In genomic region chr12:119665164-119665929, GRCh38 we compare ENCODE assay signal across 1 cellular context.
TF ChIP-seq lines count a peak whose summit lies in the region.

No MANE protein-coding gene starts in this region.

TF ChIP-seq in K562, 482 proteins besides CTCF, POLR2A, EP300 and RAD21 (continues in another document):
- TF ChIP-seq IRF9 (tag; IDR thresholded peaks at IDR 0.05) (peak; percentile 78; the same call in 1 of the 2 replicates), FOXO4 (CRISPR knock-in tag; IDR thresholded peaks at IDR 0.05) (no peak), ADNP (tag; IDR thresholded peaks at IDR 0.05) (no peak), ZEB2 (IDR thresholded peaks at IDR 0.05) (peak; percentile 82), NCOA1 (IDR thresholded peaks at IDR 0.05; ENCODE audit: low read depth) (peak; percentile 96), ZNF395 (CRISPR knock-in tag; IDR thresholded peaks at IDR 0.05) (peak; percentile 99), FOXJ2 (tag; IDR thresholded peaks at IDR 0.05) (peak; percentile 92), ERF (CRISPR knock-in tag; IDR thresholded peaks at IDR 0.05) (peak; percentile 94), TAL1 (IDR thresholded peaks at IDR 0.05) (peak; percentile 100), KAT7 (CRISPR knock-in tag; IDR thresholded peaks at IDR 0.05; ENCODE audit: borderline replicate concordance) (no peak), GATAD2B (IDR thresholded peaks at IDR 0.05; ENCODE audit: borderline replicate concordance) (peak; percentile 97), TEAD1 (CRISPR knock-in tag; IDR thresholded peaks at IDR 0.05) (peak; percentile 53 to 97; a peak in 2 of 4 replicates), ZNF133 (CRISPR knock-in tag; IDR thresholded peaks at IDR 0.05) (0 out of 2 replicates have a peak, but pooled peaks have one; percentile 16), NEUROD1 (IDR thresholded peaks at IDR 0.05; ENCODE audit: borderline replicate concordance, low read depth, low read length, partially characterized antibody) (peak; percentile 92), ARID1B (IDR thresholded peaks at IDR 0.05) (peak; percentile 100), KLF6 (CRISPR knock-in tag; IDR thresholded peaks at IDR 0.05; ENCODE audit: borderline replicate concordance) (peak; percentile 91), BACH1 (tag; IDR thresholded peaks at IDR 0.05) (peak; percentile 95), MLX (CRISPR knock-in tag; conservative IDR thresholded peaks at IDR 0.05) (no peak), BMI1 (IDR thresholded peaks at IDR 0.05; ENCODE audit: low read length) (no peak), ZNF655 (CRISPR knock-in tag; IDR thresholded peaks at IDR 0.05) (no peak), FIP1L1 (IDR thresholded peaks at IDR 0.05; ENCODE audit: low read depth, low read length, poor library complexity, severe bottlenecking) (no peak), RERE (CRISPR knock-in tag; IDR thresholded peaks at IDR 0.05; ENCODE audit: borderline replicate concordance) (no peak), SMARCE1 (IDR thresholded peaks at IDR 0.05) (peak; percentile 100), ZSCAN32 (CRISPR knock-in tag; IDR thresholded peaks at IDR 0.05) (peak; percentile 81; the same call in 1 of the 2 replicates), PML (IDR thresholded peaks at IDR 0.05; ENCODE audit: low read length) (peak; percentile 100), ZNF316 (IDR thresholded peaks at IDR 0.05) (no peak), CXXC5 (CRISPR knock-in tag; IDR thresholded peaks at IDR 0.05) (peak; percentile 90), SAFB2 (IDR thresholded peaks at IDR 0.05; ENCODE audit: borderline replicate concordance, low read depth, low read length, severe bottlenecking) (no peak), MTA1 (IDR thresholded peaks at IDR 0.05; ENCODE audit: borderline replicate concordance) (peak; percentile 93; the same call in 1 of the 2 replicates), CSDE1 (IDR thresholded peaks at IDR 0.05) (no peak), RNF2 (IDR thresholded peaks at IDR 0.05) (peak; percentile 96), CTBP1 (IDR thresholded peaks at IDR 0.05; ENCODE audit: borderline replicate concordance) (peak; percentile 95), PREB (CRISPR knock-in tag; IDR thresholded peaks at IDR 0.05) (0 out of 2 replicates have a peak, but pooled peaks have one; percentile 42), SMARCC2 (IDR thresholded peaks at IDR 0.05; ENCODE audit: low read depth) (peak; percentile 99), EHMT2 (IDR thresholded peaks at IDR 0.05) (peak; percentile 76; the same call in 1 of the 2 replicates), ZNF3 (CRISPR knock-in tag; IDR thresholded peaks at IDR 0.05) (no peak)
- TF ChIP-seq, protein P1, sequence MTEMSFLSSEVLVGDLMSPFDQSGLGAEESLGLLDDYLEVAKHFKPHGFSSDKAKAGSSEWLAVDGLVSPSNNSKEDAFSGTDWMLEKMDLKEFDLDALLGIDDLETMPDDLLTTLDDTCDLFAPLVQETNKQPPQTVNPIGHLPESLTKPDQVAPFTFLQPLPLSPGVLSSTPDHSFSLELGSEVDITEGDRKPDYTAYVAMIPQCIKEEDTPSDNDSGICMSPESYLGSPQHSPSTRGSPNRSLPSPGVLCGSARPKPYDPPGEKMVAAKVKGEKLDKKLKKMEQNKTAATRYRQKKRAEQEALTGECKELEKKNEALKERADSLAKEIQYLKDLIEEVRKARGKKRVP (CRISPR knock-in tag; IDR thresholded peaks at IDR 0.05): peak; percentile 86
- TF ChIP-seq, protein P2, sequence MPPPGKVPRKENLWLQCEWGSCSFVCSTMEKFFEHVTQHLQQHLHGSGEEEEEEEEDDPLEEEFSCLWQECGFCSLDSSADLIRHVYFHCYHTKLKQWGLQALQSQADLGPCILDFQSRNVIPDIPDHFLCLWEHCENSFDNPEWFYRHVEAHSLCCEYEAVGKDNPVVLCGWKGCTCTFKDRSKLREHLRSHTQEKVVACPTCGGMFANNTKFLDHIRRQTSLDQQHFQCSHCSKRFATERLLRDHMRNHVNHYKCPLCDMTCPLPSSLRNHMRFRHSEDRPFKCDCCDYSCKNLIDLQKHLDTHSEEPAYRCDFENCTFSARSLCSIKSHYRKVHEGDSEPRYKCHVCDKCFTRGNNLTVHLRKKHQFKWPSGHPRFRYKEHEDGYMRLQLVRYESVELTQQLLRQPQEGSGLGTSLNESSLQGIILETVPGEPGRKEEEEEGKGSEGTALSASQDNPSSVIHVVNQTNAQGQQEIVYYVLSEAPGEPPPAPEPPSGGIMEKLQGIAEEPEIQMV (tag; conservative IDR thresholded peaks at IDR 0.05; ENCODE audit: low read depth): peak; percentile 69; the same call in 1 of the 2 replicates
- TF ChIP-seq, protein P3, sequence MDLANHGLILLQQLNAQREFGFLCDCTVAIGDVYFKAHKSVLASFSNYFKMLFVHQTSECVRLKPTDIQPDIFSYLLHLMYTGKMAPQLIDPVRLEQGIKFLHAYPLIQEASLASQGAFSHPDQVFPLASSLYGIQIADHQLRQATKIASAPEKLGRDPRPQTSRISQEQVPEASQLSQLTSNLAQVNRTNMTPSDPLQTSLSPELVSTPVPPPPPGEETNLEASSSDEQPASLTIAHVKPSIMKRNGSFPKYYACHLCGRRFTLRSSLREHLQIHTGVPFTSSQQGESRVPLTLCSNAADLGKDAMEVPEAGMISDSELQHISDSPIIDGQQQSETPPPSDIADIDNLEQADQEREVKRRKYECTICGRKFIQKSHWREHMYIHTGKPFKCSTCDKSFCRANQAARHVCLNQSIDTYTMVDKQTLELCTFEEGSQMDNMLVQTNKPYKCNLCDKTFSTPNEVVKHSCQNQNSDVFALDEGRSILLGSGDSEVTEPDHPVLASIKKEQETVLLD (IDR thresholded peaks at IDR 0.05): peak; percentile 85
